In genomic region chr11:75467881-75468280, GRCh38 we compare ENCODE assay signal across 19 cellular contexts.
"Had no signal": no experiment of that assay in that cellular context is flagged by ENCODE, and none has a peak within 500 bp of the region (broad histone marks: within the 10 kb centered on the region; RNA-seq: fewer than 3 reads in every experiment).

No MANE protein-coding gene starts in this region.

- ATAC-seq: left colon; naive thymus-derived CD4-positive, alpha-beta T cell; T-helper 17 cell had no signal

- DNase-seq: activated CD4-positive, alpha-beta memory T cell treated with anti-CD3 and anti-CD28 coated beads for 36 hours; activated CD4-positive, alpha-beta T cell treated with anti-CD3 and anti-CD28 coated beads for 48 hours; activated CD4-positive, CD25-positive, alpha-beta regulatory T cell; activated effector memory CD4-positive, alpha-beta T cell treated with anti-CD3 and anti-CD28 coated beads, Interleukin-2, amount 50 U/mL, for 16 hours; activated naive CD4-positive, alpha-beta T cell treated with anti-CD3 and anti-CD28 coated beads, Interleukin-2, amount 10 ng/mL, durations not matched to agents 7 days and 5 days; amygdala; cortex of kidney; erythroblast; foreskin fibroblast; heart right ventricle; left colon; naive thymus-derived CD4-positive, alpha-beta T cell; stimulated activated CD4-positive, alpha-beta T cell treated with anti-CD3 and anti-CD28 coated beads, Interleukin-4, amount 100 ng/mL, for 24 hours; stimulated activated naive CD4-positive, alpha-beta T cell treated with Interleukin-2 at 50 U/mL for 16 hours; T-helper 17 cell had no signal

- H3K27me3 ChIP-seq: heart right ventricle, neutrophil, ovary had no signal

- H3K4me3 Mint-ChIP-seq: activated CD4-positive, alpha-beta memory T cell treated with anti-CD3 and anti-CD28 coated beads for 36 hours; activated naive CD4-positive, alpha-beta T cell treated with anti-CD3 and anti-CD28 coated beads, Interleukin-2, amount 10 ng/mL, durations not matched to agents 7 days and 5 days; naive thymus-derived CD4-positive, alpha-beta T cell; T-helper 17 cell had no signal

- H3K9me3 Mint-ChIP-seq: activated CD4-positive, alpha-beta memory T cell treated with anti-CD3 and anti-CD28 coated beads for 36 hours; activated naive CD4-positive, alpha-beta T cell treated with anti-CD3 and anti-CD28 coated beads, Interleukin-2, amount 10 ng/mL, durations not matched to agents 7 days and 5 days; naive thymus-derived CD4-positive, alpha-beta T cell had no signal

- H3K36me3 Mint-ChIP-seq: activated CD4-positive, alpha-beta memory T cell treated with anti-CD3 and anti-CD28 coated beads for 36 hours; activated naive CD4-positive, alpha-beta T cell treated with anti-CD3 and anti-CD28 coated beads, Interleukin-2, amount 10 ng/mL, durations not matched to agents 7 days and 5 days had no signal

- H3K36me3 ChIP-seq: heart right ventricle, neutrophil, ovary, prostate gland, thoracic aorta had no signal

- H3K4me1 Mint-ChIP-seq: activated naive CD4-positive, alpha-beta T cell treated with anti-CD3 and anti-CD28 coated beads, Interleukin-2, amount 10 ng/mL, durations not matched to agents 7 days and 5 days had no signal

- H3K27me3 Mint-ChIP-seq: activated CD4-positive, alpha-beta memory T cell treated with anti-CD3 and anti-CD28 coated beads for 36 hours; T-helper 17 cell had no signal

- H3K4me1 ChIP-seq: prostate gland had no signal

- H3K27ac Mint-ChIP-seq: activated CD4-positive, alpha-beta memory T cell treated with anti-CD3 and anti-CD28 coated beads for 36 hours; activated naive CD4-positive, alpha-beta T cell treated with anti-CD3 and anti-CD28 coated beads, Interleukin-2, amount 10 ng/mL, durations not matched to agents 7 days and 5 days; naive thymus-derived CD4-positive, alpha-beta T cell; T-helper 17 cell had no signal

- H3K27ac ChIP-seq: neutrophil, prostate gland, thoracic aorta had no signal

- H3K9me3 ChIP-seq: heart right ventricle, neutrophil, ovary, prostate gland, thoracic aorta had no signal

- H3K4me3 ChIP-seq: heart right ventricle, ovary, prostate gland, thoracic aorta had no signal
